ENCODE assay signal across 1 cellular context in the genomic region with DNA sequence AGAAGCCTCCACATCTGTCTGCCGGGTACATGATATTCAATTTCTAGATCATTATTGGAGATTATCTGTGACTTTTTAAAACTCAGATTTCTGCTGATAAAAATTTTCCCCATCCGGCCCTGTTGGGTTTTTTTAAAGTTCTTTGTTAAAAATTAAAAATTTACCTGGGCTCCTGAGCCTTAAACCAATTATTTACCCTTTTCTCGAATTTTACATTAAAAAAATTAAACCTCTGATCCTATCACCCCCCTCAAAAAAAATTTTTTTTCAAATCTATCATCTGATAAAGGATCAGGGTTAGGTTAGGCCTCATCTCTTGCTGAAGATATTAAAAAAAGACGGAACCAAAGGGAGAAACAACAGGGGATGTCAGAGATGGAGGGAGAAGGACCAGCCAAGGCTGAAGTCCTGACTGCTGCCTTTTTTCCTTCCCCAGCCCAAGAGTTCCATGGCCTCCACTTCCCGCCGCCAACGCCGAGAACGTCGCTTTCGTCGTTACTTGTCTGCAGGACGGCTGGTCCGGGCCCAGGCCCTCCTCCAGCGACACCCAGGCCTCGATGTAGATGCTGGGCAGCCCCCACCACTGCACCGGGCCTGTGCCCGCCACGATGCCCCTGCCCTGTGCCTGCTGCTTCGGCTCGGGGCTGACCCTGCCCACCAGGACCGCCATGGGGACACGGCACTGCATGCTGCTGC.
A peak's percentile ranks its signal among the peaks of the same experiment; 100 is the strongest.
TF ChIP-seq lines count a peak whose summit lies in the region.

No MANE protein-coding gene starts in this region.

TF ChIP-seq in HepG2, 621 proteins besides CTCF, POLR2A, EP300 and RAD21 (continued from another document and continues in another):
- TF ChIP-seq, protein P1, sequence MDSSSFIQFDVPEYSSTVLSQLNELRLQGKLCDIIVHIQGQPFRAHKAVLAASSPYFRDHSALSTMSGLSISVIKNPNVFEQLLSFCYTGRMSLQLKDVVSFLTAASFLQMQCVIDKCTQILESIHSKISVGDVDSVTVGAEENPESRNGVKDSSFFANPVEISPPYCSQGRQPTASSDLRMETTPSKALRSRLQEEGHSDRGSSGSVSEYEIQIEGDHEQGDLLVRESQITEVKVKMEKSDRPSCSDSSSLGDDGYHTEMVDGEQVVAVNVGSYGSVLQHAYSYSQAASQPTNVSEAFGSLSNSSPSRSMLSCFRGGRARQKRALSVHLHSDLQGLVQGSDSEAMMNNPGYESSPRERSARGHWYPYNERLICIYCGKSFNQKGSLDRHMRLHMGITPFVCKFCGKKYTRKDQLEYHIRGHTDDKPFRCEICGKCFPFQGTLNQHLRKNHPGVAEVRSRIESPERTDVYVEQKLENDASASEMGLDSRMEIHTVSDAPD (CRISPR knock-in tag; IDR thresholded peaks at IDR 0.05): no peak
- TF ChIP-seq NFIC (IDR thresholded peaks at IDR 0.05; ENCODE audit: low read length) (no peak; the same call in 1 of the 2 replicates), NONO (IDR thresholded peaks at IDR 0.05) (no peak), NONO (CRISPR knock-in tag; conservative IDR thresholded peaks at IDR 0.05) (0 out of 2 replicates have a peak, but pooled peaks have one; percentile 6), ASH2L (IDR thresholded peaks at IDR 0.05; ENCODE audit: insufficient read length, low read depth, low read length) (peak; percentile 2), HNRNPL (IDR thresholded peaks at IDR 0.05; ENCODE audit: low read depth, low read length) (0 out of 2 replicates have a peak, but pooled peaks have one; percentile 37), ZNF850 (CRISPR knock-in tag; conservative IDR thresholded peaks at IDR 0.05) (0 out of 2 replicates have a peak, but pooled peaks have one; percentile 55), TAF1 (CRISPR knock-in tag; IDR thresholded peaks at IDR 0.05) (0 out of 2 replicates have a peak, but pooled peaks have one; percentile 33), ZKSCAN5 (CRISPR knock-in tag; IDR thresholded peaks at IDR 0.05) (no peak), HNRNPLL (IDR thresholded peaks at IDR 0.05; ENCODE audit: low read depth, low read length, poor library complexity, severe bottlenecking) (peak; percentile 41), ZBTB38 (CRISPR knock-in tag; IDR thresholded peaks at IDR 0.05) (peak; percentile 97), ZNF552 (CRISPR knock-in tag; IDR thresholded peaks at IDR 0.05; ENCODE audit: borderline replicate concordance) (peak; percentile 38; the same call in 1 of the 2 replicates), KMT2A (CRISPR knock-in tag; IDR thresholded peaks at IDR 0.05) (peak; percentile 10; the same call in 1 of the 2 replicates), FOSL2 (CRISPR knock-in tag; IDR thresholded peaks at IDR 0.05) (peak; percentile 2; the same call in 1 of the 2 replicates), KLF11 (CRISPR knock-in tag; IDR thresholded peaks at IDR 0.05) (no peak), SIN3B (IDR thresholded peaks at IDR 0.05; ENCODE audit: low read length) (no peak), KLF13 (CRISPR knock-in tag; IDR thresholded peaks at IDR 0.05) (0 out of 2 replicates have a peak, but pooled peaks have one; percentile 80), ZKSCAN8 (CRISPR knock-in tag; IDR thresholded peaks at IDR 0.05; ENCODE audit: borderline replicate concordance) (no peak), ZNF550 (CRISPR knock-in tag; IDR thresholded peaks at IDR 0.05; ENCODE audit: borderline replicate concordance) (0 out of 2 replicates have a peak, but pooled peaks have one; percentile 70), ZNF225 (CRISPR knock-in tag; IDR thresholded peaks at IDR 0.05) (peak; percentile 71; the same call in 1 of the 2 replicates), ZFP82 (CRISPR knock-in tag; IDR thresholded peaks at IDR 0.05; ENCODE audit: borderline replicate concordance) (peak; percentile 43; the same call in 1 of the 2 replicates), ZSCAN31 (CRISPR knock-in tag; IDR thresholded peaks at IDR 0.05; ENCODE audit: low read depth) (0 out of 2 replicates have a peak, but pooled peaks have one; percentile 0), ZMYM3 (CRISPR knock-in tag; IDR thresholded peaks at IDR 0.05) (no peak), ZNF451 (CRISPR knock-in tag; IDR thresholded peaks at IDR 0.05) (0 out of 2 replicates have a peak, but pooled peaks have one; percentile 41), RFXAP (CRISPR knock-in tag; IDR thresholded peaks at IDR 0.05; ENCODE audit: borderline replicate concordance) (0 out of 2 replicates have a peak, but pooled peaks have one; percentile 5)
- TF ChIP-seq, protein P2, sequence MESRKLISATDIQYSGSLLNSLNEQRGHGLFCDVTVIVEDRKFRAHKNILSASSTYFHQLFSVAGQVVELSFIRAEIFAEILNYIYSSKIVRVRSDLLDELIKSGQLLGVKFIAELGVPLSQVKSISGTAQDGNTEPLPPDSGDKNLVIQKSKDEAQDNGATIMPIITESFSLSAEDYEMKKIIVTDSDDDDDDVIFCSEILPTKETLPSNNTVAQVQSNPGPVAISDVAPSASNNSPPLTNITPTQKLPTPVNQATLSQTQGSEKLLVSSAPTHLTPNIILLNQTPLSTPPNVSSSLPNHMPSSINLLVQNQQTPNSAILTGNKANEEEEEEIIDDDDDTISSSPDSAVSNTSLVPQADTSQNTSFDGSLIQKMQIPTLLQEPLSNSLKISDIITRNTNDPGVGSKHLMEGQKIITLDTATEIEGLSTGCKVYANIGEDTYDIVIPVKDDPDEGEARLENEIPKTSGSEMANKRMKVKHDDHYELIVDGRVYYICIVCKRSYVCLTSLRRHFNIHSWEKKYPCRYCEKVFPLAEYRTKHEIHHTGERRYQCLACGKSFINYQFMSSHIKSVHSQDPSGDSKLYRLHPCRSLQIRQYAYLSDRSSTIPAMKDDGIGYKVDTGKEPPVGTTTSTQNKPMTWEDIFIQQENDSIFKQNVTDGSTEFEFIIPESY (CRISPR knock-in tag; IDR thresholded peaks at IDR 0.05): peak; percentile 88
- TF ChIP-seq, protein P3, sequence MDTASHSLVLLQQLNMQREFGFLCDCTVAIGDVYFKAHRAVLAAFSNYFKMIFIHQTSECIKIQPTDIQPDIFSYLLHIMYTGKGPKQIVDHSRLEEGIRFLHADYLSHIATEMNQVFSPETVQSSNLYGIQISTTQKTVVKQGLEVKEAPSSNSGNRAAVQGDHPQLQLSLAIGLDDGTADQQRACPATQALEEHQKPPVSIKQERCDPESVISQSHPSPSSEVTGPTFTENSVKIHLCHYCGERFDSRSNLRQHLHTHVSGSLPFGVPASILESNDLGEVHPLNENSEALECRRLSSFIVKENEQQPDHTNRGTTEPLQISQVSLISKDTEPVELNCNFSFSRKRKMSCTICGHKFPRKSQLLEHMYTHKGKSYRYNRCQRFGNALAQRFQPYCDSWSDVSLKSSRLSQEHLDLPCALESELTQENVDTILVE (CRISPR knock-in tag; IDR thresholded peaks at IDR 0.05): 0 out of 2 replicates have a peak, but pooled peaks have one; percentile 25
- TF ChIP-seq, protein P4, sequence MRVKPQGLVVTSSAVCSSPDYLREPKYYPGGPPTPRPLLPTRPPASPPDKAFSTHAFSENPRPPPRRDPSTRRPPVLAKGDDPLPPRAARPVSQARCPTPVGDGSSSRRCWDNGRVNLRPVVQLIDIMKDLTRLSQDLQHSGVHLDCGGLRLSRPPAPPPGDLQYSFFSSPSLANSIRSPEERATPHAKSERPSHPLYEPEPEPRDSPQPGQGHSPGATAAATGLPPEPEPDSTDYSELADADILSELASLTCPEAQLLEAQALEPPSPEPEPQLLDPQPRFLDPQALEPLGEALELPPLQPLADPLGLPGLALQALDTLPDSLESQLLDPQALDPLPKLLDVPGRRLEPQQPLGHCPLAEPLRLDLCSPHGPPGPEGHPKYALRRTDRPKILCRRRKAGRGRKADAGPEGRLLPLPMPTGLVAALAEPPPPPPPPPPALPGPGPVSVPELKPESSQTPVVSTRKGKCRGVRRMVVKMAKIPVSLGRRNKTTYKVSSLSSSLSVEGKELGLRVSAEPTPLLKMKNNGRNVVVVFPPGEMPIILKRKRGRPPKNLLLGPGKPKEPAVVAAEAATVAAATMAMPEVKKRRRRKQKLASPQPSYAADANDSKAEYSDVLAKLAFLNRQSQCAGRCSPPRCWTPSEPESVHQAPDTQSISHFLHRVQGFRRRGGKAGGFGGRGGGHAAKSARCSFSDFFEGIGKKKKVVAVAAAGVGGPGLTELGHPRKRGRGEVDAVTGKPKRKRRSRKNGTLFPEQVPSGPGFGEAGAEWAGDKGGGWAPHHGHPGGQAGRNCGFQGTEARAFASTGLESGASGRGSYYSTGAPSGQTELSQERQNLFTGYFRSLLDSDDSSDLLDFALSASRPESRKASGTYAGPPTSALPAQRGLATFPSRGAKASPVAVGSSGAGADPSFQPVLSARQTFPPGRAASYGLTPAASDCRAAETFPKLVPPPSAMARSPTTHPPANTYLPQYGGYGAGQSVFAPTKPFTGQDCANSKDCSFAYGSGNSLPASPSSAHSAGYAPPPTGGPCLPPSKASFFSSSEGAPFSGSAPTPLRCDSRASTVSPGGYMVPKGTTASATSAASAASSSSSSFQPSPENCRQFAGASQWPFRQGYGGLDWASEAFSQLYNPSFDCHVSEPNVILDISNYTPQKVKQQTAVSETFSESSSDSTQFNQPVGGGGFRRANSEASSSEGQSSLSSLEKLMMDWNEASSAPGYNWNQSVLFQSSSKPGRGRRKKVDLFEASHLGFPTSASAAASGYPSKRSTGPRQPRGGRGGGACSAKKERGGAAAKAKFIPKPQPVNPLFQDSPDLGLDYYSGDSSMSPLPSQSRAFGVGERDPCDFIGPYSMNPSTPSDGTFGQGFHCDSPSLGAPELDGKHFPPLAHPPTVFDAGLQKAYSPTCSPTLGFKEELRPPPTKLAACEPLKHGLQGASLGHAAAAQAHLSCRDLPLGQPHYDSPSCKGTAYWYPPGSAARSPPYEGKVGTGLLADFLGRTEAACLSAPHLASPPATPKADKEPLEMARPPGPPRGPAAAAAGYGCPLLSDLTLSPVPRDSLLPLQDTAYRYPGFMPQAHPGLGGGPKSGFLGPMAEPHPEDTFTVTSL (CRISPR knock-in tag; IDR thresholded peaks at IDR 0.05; ENCODE audit: borderline replicate concordance): 0 out of 2 replicates have a peak, but pooled peaks have one; percentile 10
- TF ChIP-seq, protein P5, sequence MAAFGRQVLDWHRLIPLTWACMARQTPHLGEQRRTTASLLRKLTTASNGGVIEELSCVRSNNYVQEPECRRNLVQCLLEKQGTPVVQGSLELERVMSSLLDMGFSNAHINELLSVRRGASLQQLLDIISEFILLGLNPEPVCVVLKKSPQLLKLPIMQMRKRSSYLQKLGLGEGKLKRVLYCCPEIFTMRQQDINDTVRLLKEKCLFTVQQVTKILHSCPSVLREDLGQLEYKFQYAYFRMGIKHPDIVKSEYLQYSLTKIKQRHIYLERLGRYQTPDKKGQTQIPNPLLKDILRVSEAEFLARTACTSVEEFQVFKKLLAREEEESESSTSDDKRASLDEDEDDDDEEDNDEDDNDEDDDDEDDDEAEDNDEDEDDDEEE (CRISPR knock-in tag; IDR thresholded peaks at IDR 0.05): no peak
- TF ChIP-seq, protein P6, sequence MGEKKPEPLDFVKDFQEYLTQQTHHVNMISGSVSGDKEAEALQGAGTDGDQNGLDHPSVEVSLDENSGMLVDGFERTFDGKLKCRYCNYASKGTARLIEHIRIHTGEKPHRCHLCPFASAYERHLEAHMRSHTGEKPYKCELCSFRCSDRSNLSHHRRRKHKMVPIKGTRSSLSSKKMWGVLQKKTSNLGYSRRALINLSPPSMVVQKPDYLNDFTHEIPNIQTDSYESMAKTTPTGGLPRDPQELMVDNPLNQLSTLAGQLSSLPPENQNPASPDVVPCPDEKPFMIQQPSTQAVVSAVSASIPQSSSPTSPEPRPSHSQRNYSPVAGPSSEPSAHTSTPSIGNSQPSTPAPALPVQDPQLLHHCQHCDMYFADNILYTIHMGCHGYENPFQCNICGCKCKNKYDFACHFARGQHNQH (CRISPR knock-in tag; IDR thresholded peaks at IDR 0.05): 0 out of 2 replicates have a peak, but pooled peaks have one; percentile 6
- TF ChIP-seq, protein P7, sequence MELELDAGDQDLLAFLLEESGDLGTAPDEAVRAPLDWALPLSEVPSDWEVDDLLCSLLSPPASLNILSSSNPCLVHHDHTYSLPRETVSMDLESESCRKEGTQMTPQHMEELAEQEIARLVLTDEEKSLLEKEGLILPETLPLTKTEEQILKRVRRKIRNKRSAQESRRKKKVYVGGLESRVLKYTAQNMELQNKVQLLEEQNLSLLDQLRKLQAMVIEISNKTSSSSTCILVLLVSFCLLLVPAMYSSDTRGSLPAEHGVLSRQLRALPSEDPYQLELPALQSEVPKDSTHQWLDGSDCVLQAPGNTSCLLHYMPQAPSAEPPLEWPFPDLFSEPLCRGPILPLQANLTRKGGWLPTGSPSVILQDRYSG (CRISPR knock-in tag; IDR thresholded peaks at IDR 0.05): no peak
- TF ChIP-seq, protein P8, sequence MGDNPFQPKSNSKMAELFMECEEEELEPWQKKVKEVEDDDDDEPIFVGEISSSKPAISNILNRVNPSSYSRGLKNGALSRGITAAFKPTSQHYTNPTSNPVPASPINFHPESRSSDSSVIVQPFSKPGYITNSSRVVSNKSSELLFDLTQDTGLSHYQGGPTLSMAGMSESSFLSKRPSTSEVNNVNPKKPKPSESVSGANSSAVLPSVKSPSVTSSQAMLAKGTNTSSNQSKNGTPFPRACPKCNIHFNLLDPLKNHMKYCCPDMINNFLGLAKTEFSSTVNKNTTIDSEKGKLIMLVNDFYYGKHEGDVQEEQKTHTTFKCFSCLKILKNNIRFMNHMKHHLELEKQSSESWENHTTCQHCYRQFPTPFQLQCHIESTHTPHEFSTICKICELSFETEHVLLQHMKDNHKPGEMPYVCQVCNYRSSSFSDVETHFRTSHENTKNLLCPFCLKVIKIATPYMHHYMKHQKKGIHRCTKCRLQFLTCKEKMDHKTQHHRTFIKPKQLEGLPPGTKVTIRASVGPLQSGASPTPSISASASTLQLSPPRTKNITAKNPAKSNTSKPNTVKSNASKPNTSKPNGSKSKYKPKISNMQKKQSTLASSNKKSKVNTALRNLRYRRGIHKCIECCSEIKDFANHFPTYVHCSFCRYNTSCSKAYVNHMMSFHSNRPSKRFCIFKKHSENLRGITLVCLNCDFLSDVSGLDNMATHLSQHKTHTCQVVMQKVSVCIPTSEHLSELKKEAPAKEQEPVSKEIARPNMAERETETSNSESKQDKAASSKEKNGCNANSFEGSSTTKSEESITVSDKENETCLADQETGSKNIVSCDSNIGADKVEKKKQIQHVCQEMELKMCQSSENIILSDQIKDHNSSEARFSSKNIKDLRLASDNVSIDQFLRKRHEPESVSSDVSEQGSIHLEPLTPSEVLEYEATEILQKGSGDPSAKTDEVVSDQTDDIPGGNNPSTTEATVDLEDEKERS (CRISPR knock-in tag; IDR thresholded peaks at IDR 0.05): no peak
- TF ChIP-seq, protein P9, sequence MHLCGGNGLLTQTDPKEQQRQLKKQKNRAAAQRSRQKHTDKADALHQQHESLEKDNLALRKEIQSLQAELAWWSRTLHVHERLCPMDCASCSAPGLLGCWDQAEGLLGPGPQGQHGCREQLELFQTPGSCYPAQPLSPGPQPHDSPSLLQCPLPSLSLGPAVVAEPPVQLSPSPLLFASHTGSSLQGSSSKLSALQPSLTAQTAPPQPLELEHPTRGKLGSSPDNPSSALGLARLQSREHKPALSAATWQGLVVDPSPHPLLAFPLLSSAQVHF (CRISPR knock-in tag; IDR thresholded peaks at IDR 0.05): 0 out of 2 replicates have a peak, but pooled peaks have one; percentile 19
